36 cellular contexts compared by ENCODE assay signal in the genomic region with DNA sequence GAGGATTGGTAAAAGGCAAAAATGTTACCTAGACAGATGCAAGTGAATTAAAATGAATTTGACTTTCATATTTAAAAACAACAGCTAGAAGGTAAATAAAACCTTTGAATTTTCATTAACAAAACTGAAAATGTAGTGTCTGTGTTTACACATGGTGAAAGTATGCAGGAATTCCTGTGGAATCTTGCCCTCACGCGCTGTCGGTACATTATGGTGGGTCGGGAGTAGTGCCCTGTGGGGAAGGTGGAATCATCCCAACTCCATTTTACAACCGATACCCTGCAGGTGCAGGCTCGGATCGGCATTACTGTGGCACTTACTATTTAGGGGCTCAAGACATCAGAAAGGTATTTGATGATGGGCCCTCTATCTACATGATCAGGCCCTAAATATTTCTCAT.
"Had no signal": no experiment of that assay in that cellular context is flagged by ENCODE, and none has a peak within 500 bp of the region (broad histone marks: within the 10 kb centered on the region; RNA-seq: fewer than 3 reads in every experiment).

No MANE protein-coding gene starts in this region.

- H3K4me3 ChIP-seq: ascending aorta, MG63, SJSA1 had no signal

- H3K9me3 Mint-ChIP-seq: activated CD4-positive, alpha-beta memory T cell treated with anti-CD3 and anti-CD28 coated beads for 36 hours; activated naive CD4-positive, alpha-beta T cell treated with anti-CD3 and anti-CD28 coated beads, Interleukin-2, amount 50 U/mL, for 24 hours; activated naive CD8-positive, alpha-beta T cell treated with anti-CD3 and anti-CD28 coated beads, Interleukin-2, amount 10 ng/mL, durations not matched to agents 7 days and 5 days; activated T-cell treated with anti-CD3 and anti-CD28 coated beads, Interleukin-2, amount 50 U/mL, for 72 hours; activated T-helper 17 cell treated with anti-CD3 and anti-CD28 coated beads, Interleukin-2, amount 50 U/mL, for 72 hours; T-helper 1 cell treated with Interleukin-12 subunit alpha and Interleukin-12 subunit beta and Interleukin-4 antibody, amounts not matched to agents 30 μg/mL and 1 μg/mL, for 36 hours; T-helper 2 cell treated with Interferon-gamma antibody and Interleukin-4, amounts not matched to agents 5 μg/mL and 100 μg/mL, for 36 hours had no signal

- ATAC-seq: activated CD4-positive, CD25-positive, alpha-beta regulatory T cell treated with anti-CD3 and anti-CD28 coated beads, Interleukin-2, amount 50 U/mL, for 24 hours; activated T-cell treated with anti-CD3 and anti-CD28 coated beads, Interleukin-2, amount 50 U/mL, for 72 hours; activated T-helper 17 cell treated with anti-CD3 and anti-CD28 coated beads, Interleukin-2, amount 50 U/mL, for 72 hours; Panc1 had no signal

- H3K4me1 Mint-ChIP-seq: activated naive CD4-positive, alpha-beta T cell treated with anti-CD3 and anti-CD28 coated beads, Interleukin-2, amount 50 U/mL, for 24 hours; activated naive CD8-positive, alpha-beta T cell treated with anti-CD3 and anti-CD28 coated beads, Interleukin-2, amount 10 ng/mL, durations not matched to agents 7 days and 5 days; activated T-helper 17 cell treated with anti-CD3 and anti-CD28 coated beads, Interleukin-2, amount 50 U/mL, for 72 hours had no signal

- H3K4me3 Mint-ChIP-seq: activated CD4-positive, alpha-beta memory T cell treated with anti-CD3 and anti-CD28 coated beads for 36 hours; activated naive CD4-positive, alpha-beta T cell treated with anti-CD3 and anti-CD28 coated beads, Interleukin-2, amount 50 U/mL, for 24 hours; activated naive CD8-positive, alpha-beta T cell treated with anti-CD3 and anti-CD28 coated beads, Interleukin-2, amount 10 ng/mL, durations not matched to agents 7 days and 5 days; activated T-cell treated with anti-CD3 and anti-CD28 coated beads, Interleukin-2, amount 50 U/mL, for 72 hours; activated T-helper 17 cell treated with anti-CD3 and anti-CD28 coated beads, Interleukin-2, amount 50 U/mL, for 72 hours; IgD-negative memory B cell; T-helper 1 cell treated with Interleukin-12 subunit alpha and Interleukin-12 subunit beta and Interleukin-4 antibody, amounts not matched to agents 30 μg/mL and 1 μg/mL, for 36 hours; T-helper 2 cell treated with Interferon-gamma antibody and Interleukin-4, amounts not matched to agents 5 μg/mL and 100 μg/mL, for 36 hours had no signal

- H3K27me3 ChIP-seq: ascending aorta, MG63, SJSA1 had no signal

- H3K9me3 ChIP-seq: ascending aorta, MG63, SJSA1, SK-N-SH had no signal

- H3K4me1 ChIP-seq: ascending aorta, SJSA1 had no signal

- DNase-seq: activated CD4-positive, alpha-beta memory T cell treated with anti-CD3 and anti-CD28 coated beads for 36 hours; activated CD4-positive, alpha-beta T cell treated with anti-CD3 and anti-CD28 coated beads for 4 hours; activated CD4-positive, alpha-beta T cell treated with anti-CD3 and anti-CD28 coated beads, Interleukin-2, amount 50 U/mL, for 1 hour; activated CD8-positive, alpha-beta memory T cell treated with anti-CD3 and anti-CD28 coated beads, Interleukin-2, amount 50 U/mL, for 48 hours; activated effector memory CD4-positive, alpha-beta T cell treated with anti-CD3 and anti-CD28 coated beads, Interleukin-2, amount 50 U/mL, for 16 hours; activated naive CD4-positive, alpha-beta T cell; activated naive CD8-positive, alpha-beta T cell treated with anti-CD3 and anti-CD28 coated beads, Interleukin-2, amount 10 ng/mL, durations not matched to agents 7 days and 5 days; activated T-cell treated with anti-CD3 and anti-CD28 coated beads, Interleukin-2, amount 50 U/mL, for 1 hour; activated T-cell treated with anti-CD3 and anti-CD28 coated beads, Interleukin-2, amount 50 U/mL, for 72 hours; amygdala; Karpas-422; KBM-7; MG63; NCI-H1048; NCI-H1105 treated with DMSO at 0.1 percent for 48 hours; NCI-H1436; NCI-H1694; NCI-H1930; NCI-H2081 treated with DMSO at 0.1 percent for 48 hours; NCI-H226; NCI-H446 treated with DMSO at 0.1 percent for 48 hours; NCI-H524; NCI-H69; RPMI8226; SHP77; SK-N-SH had no signal

- H3K27me3 Mint-ChIP-seq: activated CD4-positive, alpha-beta memory T cell treated with anti-CD3 and anti-CD28 coated beads for 36 hours; activated naive CD8-positive, alpha-beta T cell treated with anti-CD3 and anti-CD28 coated beads, Interleukin-2, amount 10 ng/mL, durations not matched to agents 7 days and 5 days; activated T-helper 17 cell treated with anti-CD3 and anti-CD28 coated beads, Interleukin-2, amount 50 U/mL, for 72 hours; IgD-negative memory B cell had no signal

- FAIRE-seq: TTC549 had no signal

- H3K27ac ChIP-seq: ascending aorta, SJSA1 had no signal

- H3K4me2 ChIP-seq: SK-N-SH had no signal

- H3K9ac ChIP-seq: SK-N-SH had no signal

- H3K36me3 ChIP-seq: MG63, SJSA1 had no signal

- H3K27ac Mint-ChIP-seq: activated CD4-positive, alpha-beta memory T cell treated with anti-CD3 and anti-CD28 coated beads for 36 hours; activated naive CD4-positive, alpha-beta T cell treated with anti-CD3 and anti-CD28 coated beads, Interleukin-2, amount 50 U/mL, for 24 hours; activated naive CD8-positive, alpha-beta T cell treated with anti-CD3 and anti-CD28 coated beads, Interleukin-2, amount 10 ng/mL, durations not matched to agents 7 days and 5 days; activated T-cell treated with anti-CD3 and anti-CD28 coated beads, Interleukin-2, amount 50 U/mL, for 72 hours; activated T-helper 17 cell treated with anti-CD3 and anti-CD28 coated beads, Interleukin-2, amount 50 U/mL, for 72 hours; IgD-negative memory B cell; T-helper 1 cell treated with Interleukin-12 subunit alpha and Interleukin-12 subunit beta and Interleukin-4 antibody, amounts not matched to agents 30 μg/mL and 1 μg/mL, for 36 hours; T-helper 2 cell treated with Interferon-gamma antibody and Interleukin-4, amounts not matched to agents 5 μg/mL and 100 μg/mL, for 36 hours had no signal

- H3K36me3 Mint-ChIP-seq: activated CD4-positive, alpha-beta memory T cell treated with anti-CD3 and anti-CD28 coated beads for 36 hours; activated naive CD4-positive, alpha-beta T cell treated with anti-CD3 and anti-CD28 coated beads, Interleukin-2, amount 50 U/mL, for 24 hours; activated naive CD8-positive, alpha-beta T cell treated with anti-CD3 and anti-CD28 coated beads, Interleukin-2, amount 10 ng/mL, durations not matched to agents 7 days and 5 days; IgD-negative memory B cell had no signal
